Comparison of ENCODE assay signal across 17 cellular contexts in the genomic region with DNA sequence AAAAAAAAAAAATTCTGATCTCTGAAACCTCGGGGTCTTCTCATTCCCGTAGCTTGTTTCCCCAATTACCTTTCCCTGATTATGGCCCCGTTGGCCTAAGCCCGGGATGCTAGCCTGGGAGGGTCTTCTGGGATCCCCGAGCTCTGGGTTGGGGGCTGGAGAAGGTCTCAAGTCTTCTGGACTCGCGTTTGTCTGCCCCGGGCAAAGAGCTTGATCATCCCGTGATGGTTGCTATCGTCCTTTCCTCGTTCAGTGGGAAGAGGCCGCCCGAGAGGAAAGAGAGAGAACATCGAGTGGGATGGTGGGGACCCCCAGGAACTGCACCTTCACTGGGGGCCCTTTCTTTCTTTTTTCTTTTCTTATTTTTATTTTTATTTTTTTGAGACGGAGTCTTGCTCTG. TPM values are rescaled to one million over a fixed set of nuclear protein-coding genes. Genes with fewer than 3 reads are reported as not detected.
"Had no signal": no experiment of that assay in that cellular context is flagged by ENCODE, and none has a peak within 500 bp of the region (broad histone marks: within the 10 kb centered on the region; RNA-seq: fewer than 3 reads in every experiment).

No MANE protein-coding gene starts in this region.

- ATAC-seq: activated naive CD8-positive, alpha-beta T cell treated with anti-CD3 and anti-CD28 coated beads, Interleukin-2, amount 50 U/mL, for 24 hours; left ventricle myocardium superior; naive thymus-derived CD8-positive, alpha-beta T cell; pancreas; sciatic nerve; stimulated activated naive CD8-positive, alpha-beta T cell treated with anti-CD3 and anti-CD28 coated beads, Interleukin-15, amount 100 ng/mL, for 72 hours; upper lobe of right lung had no signal

- H3K9me3 ChIP-seq: pancreas, testis, upper lobe of right lung had no signal

- H3K36me3 ChIP-seq: pancreas, upper lobe of right lung had no signal

- DNase-seq: activated CD8-positive, alpha-beta memory T cell treated with anti-CD3 and anti-CD28 coated beads, Interleukin-2, amount 50 U/mL, for 4 hours; activated naive CD4-positive, alpha-beta T cell; activated naive CD8-positive, alpha-beta T cell treated with anti-CD3 and anti-CD28 coated beads, Interleukin-2, amount 50 U/mL, for 24 hours; activated T-cell treated with anti-CD3 and anti-CD28 coated beads, Interleukin-2, amount 50 U/mL, for 48 hours; aorta; effector memory CD4-positive, alpha-beta T cell; foreskin melanocyte; kidney glomerular epithelial cell; left ventricle myocardium superior; mesenchymal stem cell; naive thymus-derived CD8-positive, alpha-beta T cell; pancreas; stimulated activated naive CD8-positive, alpha-beta T cell treated with anti-CD3 and anti-CD28 coated beads, Interleukin-15, amount 100 ng/mL, for 72 hours; testis; upper lobe of right lung had no signal

- H3K4me1 ChIP-seq: pancreas had no signal

- H3K27me3 ChIP-seq: pancreas, testis, upper lobe of right lung had no signal

- H3K27ac ChIP-seq: pancreas, testis, upper lobe of right lung had no signal

- H3K4me3 ChIP-seq: pancreas, testis, upper lobe of right lung had no signal

- H3K27ac Mint-ChIP-seq: activated naive CD8-positive, alpha-beta T cell treated with anti-CD3 and anti-CD28 coated beads, Interleukin-2, amount 50 U/mL, for 24 hours; naive thymus-derived CD8-positive, alpha-beta T cell; stimulated activated naive CD8-positive, alpha-beta T cell treated with anti-CD3 and anti-CD28 coated beads, Interleukin-15, amount 100 ng/mL, for 72 hours had no signal

- H3K9me3 Mint-ChIP-seq: stimulated activated naive CD8-positive, alpha-beta T cell treated with anti-CD3 and anti-CD28 coated beads, Interleukin-15, amount 100 ng/mL, for 72 hours had no signal

RNA-seq across cellular contexts. Expression of a gene that starts 2.4 kb away (rescaled TPM):
- total RNA-seq: fibroblast of lung had no signal

RNA-seq across cellular contexts. Expression of a gene that starts 40.3 kb away (rescaled TPM):
- total RNA-seq: fibroblast of lung had no signal
